ENCODE assay signal across 10 cellular contexts in the genomic region with DNA sequence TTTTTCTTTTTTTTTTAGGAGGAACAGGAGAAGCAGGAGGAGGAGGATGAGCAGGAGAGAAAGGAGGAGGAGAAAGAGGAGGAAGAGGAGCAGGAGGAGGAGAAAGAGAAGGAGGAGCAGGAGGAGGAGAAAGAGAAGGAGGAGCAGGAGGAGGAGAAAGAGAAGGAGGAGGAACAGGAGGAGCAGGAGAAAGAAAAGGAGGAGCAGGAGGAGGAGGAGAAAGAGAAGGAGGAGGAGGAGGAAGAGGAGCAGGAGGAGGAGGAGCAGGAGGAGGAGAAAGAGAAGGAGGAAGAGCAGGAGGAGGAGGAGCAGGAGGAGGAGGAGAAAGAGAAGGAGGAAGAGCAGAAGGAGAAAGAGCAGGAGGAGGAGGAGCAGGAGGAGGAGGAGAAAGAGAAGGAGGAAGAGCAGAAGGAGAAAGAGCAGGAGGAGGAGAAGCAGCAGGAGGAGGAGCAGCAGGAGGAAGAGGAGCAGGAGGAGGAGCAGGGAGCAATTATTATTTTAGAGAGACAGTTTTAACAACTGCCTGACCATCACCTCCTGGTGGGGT. TPM values are rescaled to one million over a fixed set of nuclear protein-coding genes. Genes with fewer than 3 reads are reported as not detected.
DNase-seq lines count a peak whose midpoint lies in the region; ATAC-seq, FAIRE-seq and TF ChIP-seq lines count a peak whose summit lies in the region.
"Not testable (repeated sequence)": the region's sequence is repeated elsewhere in the genome, so short reads cannot be mapped to it uniquely, and the experiment has no call there.
"Had no signal": no experiment of that assay in that cellular context is flagged by ENCODE, and none has a peak within 500 bp of the region (broad histone marks: within the 10 kb centered on the region; RNA-seq: fewer than 3 reads in every experiment).

No MANE protein-coding gene starts in this region.

- not testable (repeated sequence) for H2AFZ ChIP-seq in Loucy (ENCODE audit: low read length)
- peak overlapping the region; percentile 33 for H2AFZ ChIP-seq in GM12878 (ENCODE audit: control insufficient read depth, low read depth, low read length)

- peak overlapping the region; percentile 68 for H3K4me2 ChIP-seq in Loucy (ENCODE audit: low read depth, low read length, poor library complexity, severe bottlenecking)
- H3K4me2 ChIP-seq in GM12878 (ENCODE audit: control insufficient read depth, insufficient read depth): not testable (repeated sequence)

- TF ChIP-seq EP300 in GM12878 (IDR thresholded peaks at IDR 0.05; ENCODE audit: borderline replicate concordance in 1 of 2, control insufficient read depth in 1 of 2, low read depth in 2 of 2, low read length in 2 of 2): not testable (repeated sequence)

- not testable (repeated sequence) for H3K9me3 ChIP-seq in CD4-positive, alpha-beta memory T cell (ENCODE audit: control insufficient read depth in 1 of 2, low read length in 2 of 2); Loucy (ENCODE audit: insufficient read depth, low read depth, low read length); T-helper 17 cell (ENCODE audit: control insufficient read depth, low read length, poor library complexity, severe bottlenecking); GM12878 (replicated peaks; ENCODE audit: control insufficient read depth, insufficient read depth, low read length)

- H3K9ac ChIP-seq in Loucy (ENCODE audit: low read depth, low read length, poor library complexity, severe bottlenecking): peak overlapping the region; percentile 71
- H3K9ac ChIP-seq in GM12878 (ENCODE audit: control insufficient read depth, insufficient read depth, low read length): not testable (repeated sequence)

- not testable (repeated sequence) for H3K27me3 ChIP-seq in CD4-positive, alpha-beta memory T cell (ENCODE audit: insufficient read depth, low read length); Loucy (ENCODE audit: insufficient read depth, low read length, poor library complexity, severe bottlenecking); GM12878 (replicated peaks in 1 of 2; ENCODE audit: control insufficient read depth in 2 of 2, insufficient read depth in 2 of 2, low read length in 1 of 2)

- TF ChIP-seq CTCF in Loucy (conservative IDR thresholded peaks at IDR 0.05; ENCODE audit: low read length); GM12878 (IDR thresholded peaks at IDR 0.05 in 2 of 3, conservative IDR thresholded peaks at IDR 0.05 in 1 of 3; ENCODE audit: control insufficient read depth in 2 of 3, extremely low read depth in 1 of 3, insufficient read depth in 1 of 3, low read depth in 3 of 3, low read length in 3 of 3); fibroblast of mammary gland (conservative IDR thresholded peaks at IDR 0.05; ENCODE audit: control insufficient read depth, insufficient read depth, low read depth, low read length): not testable (repeated sequence)

- DNase-seq in CD4-positive, alpha-beta memory T cell; T-helper 17 cell; activated T-cell treated with anti-CD3 and anti-CD28 coated beads, Interleukin-2, amount 50 U/mL, for 72 hours; GM12878 (ENCODE audit: low read depth, low spot score); natural killer cell treated with Interleukin-12 subunit alpha and Interleukin-12 subunit beta and Interleukin-15 and Interleukin-18, amount 100 ng/mL, for 72 hours (ENCODE audit: low spot score): not testable (repeated sequence)
- DNase-seq in fibroblast of mammary gland (ENCODE audit: low read depth): peak; percentile 13

- peak overlapping the region in 5 of 8 donors; percentile 6 to 58 (median 40) for H3K4me3 Mint-ChIP-seq in CD4-positive, alpha-beta memory T cell
- H3K4me3 Mint-ChIP-seq in T-helper 17 cell: peak overlapping the region; percentile 43
- peak overlapping the region; percentile 65 to 74 for H3K4me3 Mint-ChIP-seq in activated T-cell treated with anti-CD3 and anti-CD28 coated beads, Interleukin-2, amount 50 U/mL, for 72 hours
- peak overlapping the region; percentile 25 for H3K4me3 Mint-ChIP-seq in natural killer cell treated with Interleukin-12 subunit alpha and Interleukin-12 subunit beta and Interleukin-15 and Interleukin-18, amount 100 ng/mL, for 72 hours

- not testable (repeated sequence) for H4K20me1 ChIP-seq in Loucy (ENCODE audit: insufficient read depth, low read length, poor library complexity, severe bottlenecking); GM12878 (ENCODE audit: control insufficient read depth, insufficient read depth)

- FAIRE-seq in GM12878 (lab: Jason Lieb, UNC): peak; percentile 27

- peak overlapping the region in 2 of 7 donors; percentile 75 to 91 for H3K27ac Mint-ChIP-seq in CD4-positive, alpha-beta memory T cell
- H3K27ac Mint-ChIP-seq in T-helper 17 cell: peak overlapping the region; percentile 87
- H3K27ac Mint-ChIP-seq in activated T-cell treated with anti-CD3 and anti-CD28 coated beads, Interleukin-2, amount 50 U/mL, for 72 hours: peak overlapping the region; percentile 73
- peak overlapping the region; percentile 14 to 81 for H3K27ac Mint-ChIP-seq in natural killer cell treated with Interleukin-12 subunit alpha and Interleukin-12 subunit beta and Interleukin-15 and Interleukin-18, amount 100 ng/mL, for 72 hours

- not testable (repeated sequence) for H3K27ac ChIP-seq in CD4-positive, alpha-beta memory T cell (ENCODE audit: low read depth, low read length); GM12878 (ENCODE audit: control insufficient read depth, insufficient read depth)

- SMC1A ChIA-PET in GM12878 (lab: Charles Lee; ENCODE audit: uncharacterized antibody, unreplicated experiment): not testable (repeated sequence)

- CTCF ChIA-PET in CD4-positive, alpha-beta memory T cell (lab: Charles Lee; ENCODE audit: partially characterized antibody); GM12878 (lab: Yijun Ruan, JAX): not testable (repeated sequence)

- not testable (repeated sequence) for H3K4me3 ChIP-seq in CD4-positive, alpha-beta memory T cell (ENCODE audit: low read length in 2 of 2); GM12878; fibroblast of mammary gland (ENCODE audit: control insufficient read depth, low read depth, low read length)
- peak overlapping the region; percentile 45 for H3K4me3 ChIP-seq in Loucy (ENCODE audit: low read length, poor library complexity, severe bottlenecking)

- not testable (repeated sequence) for BruUV-seq in GM12878 (replicated peaks; lab: Mats Ljungman, UMichigan)

- peaks cover 18% of the 10 kb centered on the region for H3K4me1 ChIP-seq in CD4-positive, alpha-beta memory T cell (ENCODE audit: insufficient read depth, low read length)
- peaks cover 14% of the 10 kb centered on the region for H3K4me1 ChIP-seq in Loucy (ENCODE audit: insufficient read depth, low read length, poor library complexity, severe bottlenecking)
- H3K4me1 ChIP-seq in GM12878 (ENCODE audit: control insufficient read depth, insufficient read depth, low read length): not testable (repeated sequence)

- TF ChIP-seq POLR2A in GM12878 (IDR thresholded peaks at IDR 0.05; ENCODE audit: low read depth, low read length): not testable (repeated sequence)

- POLR2A ChIA-PET in CD4-positive, alpha-beta memory T cell (lab: Charles Lee; ENCODE audit: partially characterized antibody): interaction anchor here (0.8 to 1.4 kb wide), 4 partner anchors 148 to 190 kb away, joined by 3 to 7 read pairs (median 4); a partner anchor contains a TSS
- POLR2A ChIA-PET in GM12878 (lab: Charles Lee): interaction anchor here (0.6 to 0.7 kb wide), 2 partner anchors 11 to 143 kb away, joined by 3 read pairs; no protein-coding TSS in a partner anchor

- peaks cover 9 to 21% (median 14%) of the 10 kb centered on the region in 4 donors for H3K4me1 Mint-ChIP-seq in CD4-positive, alpha-beta memory T cell
- H3K4me1 Mint-ChIP-seq in T-helper 17 cell: peaks cover 11% of the 10 kb centered on the region
- peaks cover 28% of the 10 kb centered on the region for H3K4me1 Mint-ChIP-seq in activated T-cell treated with anti-CD3 and anti-CD28 coated beads, Interleukin-2, amount 50 U/mL, for 72 hours (ENCODE audit: low read depth)
- H3K4me1 Mint-ChIP-seq in natural killer cell treated with Interleukin-12 subunit alpha and Interleukin-12 subunit beta and Interleukin-15 and Interleukin-18, amount 100 ng/mL, for 72 hours (ENCODE audit: low read depth in 2 of 2): not testable (repeated sequence)

- not testable (repeated sequence) for H3K36me3 ChIP-seq in CD4-positive, alpha-beta memory T cell (ENCODE audit: insufficient read depth, low read length); Loucy (ENCODE audit: insufficient read depth, low read length); GM12878 (ENCODE audit: control insufficient read depth in 2 of 2, insufficient read depth in 2 of 2, low read length in 1 of 2)

- not testable (repeated sequence) for H3K27me3 Mint-ChIP-seq in CD4-positive, alpha-beta memory T cell; T-helper 17 cell
- H3K27me3 Mint-ChIP-seq in activated T-cell treated with anti-CD3 and anti-CD28 coated beads, Interleukin-2, amount 50 U/mL, for 72 hours (ENCODE audit: low read depth): peaks cover 12% of the 10 kb centered on the region
- H3K27me3 Mint-ChIP-seq in natural killer cell treated with Interleukin-12 subunit alpha and Interleukin-12 subunit beta and Interleukin-15 and Interleukin-18, amount 100 ng/mL, for 72 hours: peaks cover 0 to 12% of the 10 kb centered on the region in 2 donors

- RAD21 ChIA-PET in GM12878 (lab: Charles Lee; ENCODE audit: unreplicated experiment): not testable (repeated sequence)

- H3F3A ChIP-seq in Loucy (ENCODE audit: low read depth): not testable (repeated sequence)

- intact Hi-C loops in CD4-positive, alpha-beta memory T cell (cut with micrococcal nuclease): loop anchor here (5.0 to 10.0 kb wide), 3 partner anchors 69 to 274 kb away; a partner anchor contains a TSS
- intact Hi-C loops in GM12878 (cut with micrococcal nuclease; ENCODE audit: unreplicated experiment): loop anchor here (1.0 to 5.0 kb wide), 2 partner anchors 141 to 188 kb away; a partner anchor contains a TSS

- not testable (repeated sequence) for H3K9me3 Mint-ChIP-seq in CD4-positive, alpha-beta memory T cell; activated T-cell treated with anti-CD3 and anti-CD28 coated beads, Interleukin-2, amount 50 U/mL, for 72 hours; natural killer cell treated with Interleukin-12 subunit alpha and Interleukin-12 subunit beta and Interleukin-15 and Interleukin-18, amount 100 ng/mL, for 72 hours

- in situ Hi-C loops in GM12878 (cut with MboI): not testable (repeated sequence)

- not testable (repeated sequence) for TF ChIP-seq RAD21 in GM12878 (IDR thresholded peaks at IDR 0.05; ENCODE audit: insufficient read depth, low read depth, low read length)

- not testable (repeated sequence) for ATAC-seq in T-helper 17 cell; activated T-cell treated with anti-CD3 and anti-CD28 coated beads, Interleukin-2, amount 50 U/mL, for 72 hours (replicated peaks in 1 of 2); GM12878; natural killer cell treated with Interleukin-12 subunit alpha and Interleukin-12 subunit beta and Interleukin-15 and Interleukin-18, amount 100 ng/mL, for 72 hours

- H3K79me2 ChIP-seq in Loucy (ENCODE audit: insufficient read depth, low read length); GM12878 (ENCODE audit: control insufficient read depth, insufficient read depth, low read length): not testable (repeated sequence)

- not testable (repeated sequence) for H3K36me3 Mint-ChIP-seq in CD4-positive, alpha-beta memory T cell; T-helper 17 cell (ENCODE audit: low read depth); activated T-cell treated with anti-CD3 and anti-CD28 coated beads, Interleukin-2, amount 50 U/mL, for 72 hours (ENCODE audit: insufficient read depth in 2 of 2); natural killer cell treated with Interleukin-12 subunit alpha and Interleukin-12 subunit beta and Interleukin-15 and Interleukin-18, amount 100 ng/mL, for 72 hours

- H3K9me2 ChIP-seq in Loucy (replicated peaks; ENCODE audit: low read depth, low read length): not testable (repeated sequence)

RNA-seq across cellular contexts. Expression of a gene that starts 10.5 kb away (rescaled TPM):
- total RNA-seq in CD4-positive, alpha-beta memory T cell: under 1 TPM; 0.87 to 1.00 TPM
- under 1 TPM; 0.22 to 0.97 TPM for polyA plus RNA-seq in CD4-positive, alpha-beta memory T cell
- total RNA-seq in T-helper 17 cell (under 1 TPM; 0.47 to 0.55 TPM), GM12878 (2014; rRNA removed) (0.06 and 0.16 TPM in 2 replicates), GM12878 (2014; rRNA removed; fragmentation: Illumina TruSeq; extraction: Trizol) (0.14 and 0.18 TPM in 2 replicates), GM12878 (2021) (0.11 TPM in 1 of 2 replicates, not detected in the other)
- total RNA-seq in activated T-cell treated with anti-CD3 and anti-CD28 coated beads, Interleukin-2, amount 50 U/mL, for 72 hours: under 1 TPM; 0.60 to 0.67 TPM
- total RNA-seq in GM12878 (2013; cell fraction: nucleolus; rRNA removed): 0.63 and 0.73 TPM in 2 replicates
- 0.10 TPM for polyA plus RNA-seq in GM12878 (2011; ENCODE audit: low read depth)
- polyA plus RNA-seq in GM12878 (2011; rRNA removed) (0.08 and 0.23 TPM in 2 replicates), GM12878 (2014; fragmentation: Illumina TruSeq; extraction: Trizol) (0.16 TPM in 2 replicates), GM12878 (2014; fragmentation: Nextera tagmentation; extraction: Ambion mirVana) (under 1 TPM in 1 of 2 experiments, not detected in 1; 0.05 TPM), GM12878 (2014; rRNA removed) (0.13 TPM in 1 of 2 replicates, not detected in the other), GM12878 (2016; fragmentation: Nextera tagmentation; extraction: Ambion mirVana) (under 1 TPM in 1 of 2 experiments, not detected in 1; 0.16 TPM)
- polyA plus RNA-seq in GM12878 (2011; cell fraction: cytosol; rRNA removed): 0.08 and 0.09 TPM in 2 replicates
- polyA plus RNA-seq in GM12878 (2011; cell fraction: nucleus; rRNA removed): 0.07 TPM in 1 of 2 replicates, not detected in the other
- polyA plus RNA-seq in GM12878 (2012): 0.06 and 0.11 TPM in 2 replicates
- polyA minus RNA-seq in GM12878 (2011; rRNA and poly(A)+ RNA removed): 0.15 TPM in 1 of 2 replicates, not detected in the other
- not detected in 2 replicates for polyA minus RNA-seq in GM12878 (2011; cell fraction: cytosol; rRNA and poly(A)+ RNA removed)
- polyA minus RNA-seq in GM12878 (2011; cell fraction: nucleus; rRNA and poly(A)+ RNA removed): not detected in 2 replicates
- under 1 TPM; 0.31 to 0.61 TPM for total RNA-seq in natural killer cell treated with Interleukin-12 subunit alpha and Interleukin-12 subunit beta and Interleukin-15 and Interleukin-18, amount 100 ng/mL, for 72 hours
- total RNA-seq: pulmonary artery endothelial cell, SJSA1 had no signal
- polyA plus RNA-seq: IMR-90 had no signal
